ENCODE assay signal across 17 cellular contexts in the genomic region with DNA sequence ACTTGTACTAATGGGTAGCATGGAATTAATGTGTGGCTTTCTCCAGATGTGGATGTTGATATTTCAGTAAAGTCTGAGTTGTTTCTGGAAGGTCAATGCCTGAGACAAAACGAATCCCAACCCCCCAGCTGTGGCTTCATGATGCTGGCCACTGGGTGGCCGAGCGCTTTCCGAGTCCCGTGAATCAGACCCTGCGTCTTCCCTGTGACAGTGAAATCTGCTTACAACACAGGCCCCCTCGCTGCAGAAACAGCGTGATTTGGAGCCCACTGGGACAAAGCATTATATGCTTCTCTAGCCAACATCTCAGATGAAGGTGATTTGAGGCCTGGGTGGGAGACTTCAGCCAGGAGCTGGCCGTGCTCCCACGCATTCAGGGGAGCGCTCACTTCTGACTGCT.
DNase-seq lines count a peak whose midpoint lies in the region; ATAC-seq, FAIRE-seq and TF ChIP-seq lines count a peak whose summit lies in the region.
"Had no signal": no experiment of that assay in that cellular context is flagged by ENCODE, and none has a peak within 500 bp of the region (broad histone marks: within the 10 kb centered on the region; RNA-seq: fewer than 3 reads in every experiment).

No MANE protein-coding gene starts in this region.

- TF ChIP-seq CTCF in K562 (IDR thresholded peaks at IDR 0.05 in 2 of 3, conservative IDR thresholded peaks at IDR 0.05 in 1 of 3; ENCODE audit: insufficient read depth in 2 of 3, low read depth in 1 of 3, low read length in 3 of 3), result peak; percentile 12 to 28 (median 26); a peak in 1 of 6 replicates

- no peaks in the 10 kb centered on the region for H3K9me1 ChIP-seq in K562 (ENCODE audit: control insufficient read depth, insufficient read depth, low read length)

- POLR2A ChIA-PET in K562 (lab: Yijun Ruan, JAX), result interaction anchor here (1.2 to 1.6 kb wide), 3 partner anchors 11 to 12 kb away, joined by 3 to 4 read pairs (median 4); no protein-coding TSS in a partner anchor

- no peak for TF ChIP-seq EP300 in K562 (IDR thresholded peaks at IDR 0.05; ENCODE audit: low read length)

- no peak overlapping the region for H3K9ac ChIP-seq in K562 (ENCODE audit: insufficient read depth in 1 of 2, low read depth in 2 of 2, low read length in 2 of 2)

- H3K36me3 ChIP-seq in K562 (ENCODE audit: control insufficient read depth, insufficient read depth, low read length), result no peaks in the 10 kb centered on the region
- H3K36me3 ChIP-seq: gastrocnemius medialis, lower lobe of right lung, pancreas had no signal

- peaks cover 60 to 89% of the 10 kb centered on the region in 2 experiments for H3K27me3 ChIP-seq in K562 (ENCODE audit: control insufficient read depth in 2 of 2, insufficient read depth in 2 of 2, low read length in 2 of 2)
- H3K27me3 ChIP-seq in layer of hippocampus (ENCODE audit: control insufficient read depth, insufficient read depth, low read length), result no peaks in the 10 kb centered on the region
- H3K27me3 ChIP-seq: gastrocnemius medialis, pancreas had no signal

- 6% methylated on average over 11 of the region's 11 CpGs for WGBS in K562 (ENCODE audit: insufficient coverage, low coverage, missing lambda C conversion rate)

- no peak overlapping the region for H2AFZ ChIP-seq in K562 (ENCODE audit: low read depth, low read length)

- no peaks in the 10 kb centered on the region for H3K79me2 ChIP-seq in K562 (ENCODE audit: control insufficient read depth, insufficient read depth, low read length)

- no peak overlapping the region for H3K4me2 ChIP-seq in K562 (ENCODE audit: insufficient read depth, low read length)

- H3K9me3 ChIP-seq in K562 (replicated peaks; ENCODE audit: control insufficient read depth, insufficient read depth, low read depth, low read length), result no peaks in the 10 kb centered on the region
- H3K9me3 ChIP-seq: gastrocnemius medialis, lower lobe of right lung, pancreas had no signal

- H3K4me3 ChIP-seq in K562, result no peak overlapping the region
- H3K4me3 ChIP-seq: gastrocnemius medialis, lower lobe of right lung, pancreas had no signal

- H3K4me1 ChIP-seq in K562 (replicated peaks in 1 of 2; ENCODE audit: control insufficient read depth in 2 of 2, insufficient read depth in 2 of 2, low read length in 2 of 2), result peaks cover 0 to 13% of the 10 kb centered on the region in 2 experiments; a peak in 2 of 5 replicates
- H3K4me1 ChIP-seq: gastrocnemius medialis, lower lobe of right lung, pancreas had no signal

- no peak for TF ChIP-seq RAD21 in K562 (CRISPR knock-in tag; conservative IDR thresholded peaks at IDR 0.05 in 1 of 2, IDR thresholded peaks at IDR 0.05 in 1 of 2)

- DNase-seq in HT-29 (ENCODE audit: low spot score), result peak; percentile 3
- DNase-seq in K562 (ENCODE audit: extremely low read depth in 1 of 4, low spot score in 3 of 4), result peak in 2 of 4 experiments; percentile 23 to 40
- peak; percentile 82 for DNase-seq in superior temporal gyrus (ENCODE audit: extremely low spot score)
- DNase-seq in germinal center (ENCODE audit: low spot score), result no peak
- no peak for DNase-seq in H4 (ENCODE audit: low spot score)
- DNase-seq in stimulated activated CD4-positive, alpha-beta T cell treated with anti-CD3 and anti-CD28 coated beads, Interleukin-1b, Interleukin-23, amount 100 ng/mL, for 48 hours, result no peak
- DNase-seq: activated CD4-positive, alpha-beta memory T cell treated with anti-CD3 and anti-CD28 coated beads for 36 hours; activated T-cell treated with anti-CD3 and anti-CD28 coated beads, Interleukin-2, amount 50 U/mL, for 4 hours; dermis blood vessel endothelial cell; gastrocnemius medialis; immature natural killer cell; naive B cell; NCI-H146; stimulated activated CD4-positive, alpha-beta T cell treated with anti-CD3 and anti-CD28 coated beads, Interleukin-4, amount 100 ng/mL, for 24 hours had no signal

- CTCF ChIA-PET in K562 (lab: Yijun Ruan, JAX; ENCODE audit: low intra/inter-chr PET ratio), result no interaction called here

- in situ Hi-C loops in K562 (cut with MboI), result no loop called here

- H3K27ac ChIP-seq in K562 (ENCODE audit: extremely low read depth, low read depth, low read length) (no peak overlapping the region), layer of hippocampus (ENCODE audit: low read depth, low read length) (peak overlapping the region; percentile 69)
- H3K27ac ChIP-seq: gastrocnemius medialis, lower lobe of right lung, pancreas had no signal

- no peak for TF ChIP-seq POLR2A in K562 (conservative IDR thresholded peaks at IDR 0.05)

- peak; percentile 11 for FAIRE-seq in K562 (lab: Jason Lieb, UNC)
- FAIRE-seq: pancreas had no signal

- intact Hi-C loops in K562 (cut with micrococcal nuclease), result no loop called here

- no TSS peak for BruUV-seq in K562 (replicated peaks; lab: Mats Ljungman, UMichigan)

- peak; percentile 71 for ATAC-seq in K562
- ATAC-seq: activated T-cell treated with anti-CD3 and anti-CD28 coated beads, Interleukin-2, amount 50 U/mL, for 4 hours; gastrocnemius medialis; lower lobe of right lung; pancreas had no signal

- H4K20me1 ChIP-seq in K562 (replicated peaks; ENCODE audit: control insufficient read depth, insufficient read depth, low read length), result peaks cover 22% of the 10 kb centered on the region

TF ChIP-seq in K562, 482 proteins besides CTCF, POLR2A, EP300 and RAD21:
- TF ChIP-seq EGR1 (conservative IDR thresholded peaks at IDR 0.05), result 0 out of 2 replicates have a peak, but pooled peaks have one; percentile 14
- TF ChIP-seq SAFB2 (IDR thresholded peaks at IDR 0.05; ENCODE audit: borderline replicate concordance, low read depth, low read length, severe bottlenecking), result no peak
- TF ChIP-seq, protein P1, sequence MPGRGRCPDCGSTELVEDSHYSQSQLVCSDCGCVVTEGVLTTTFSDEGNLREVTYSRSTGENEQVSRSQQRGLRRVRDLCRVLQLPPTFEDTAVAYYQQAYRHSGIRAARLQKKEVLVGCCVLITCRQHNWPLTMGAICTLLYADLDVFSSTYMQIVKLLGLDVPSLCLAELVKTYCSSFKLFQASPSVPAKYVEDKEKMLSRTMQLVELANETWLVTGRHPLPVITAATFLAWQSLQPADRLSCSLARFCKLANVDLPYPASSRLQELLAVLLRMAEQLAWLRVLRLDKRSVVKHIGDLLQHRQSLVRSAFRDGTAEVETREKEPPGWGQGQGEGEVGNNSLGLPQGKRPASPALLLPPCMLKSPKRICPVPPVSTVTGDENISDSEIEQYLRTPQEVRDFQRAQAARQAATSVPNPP (IDR thresholded peaks at IDR 0.05; ENCODE audit: borderline replicate concordance, insufficient read depth, insufficient read length), result no peak
- TF ChIP-seq EZH2 (IDR thresholded peaks at IDR 0.05; ENCODE audit: borderline replicate concordance, low read depth, low read length), result 0 out of 2 replicates have a peak, but pooled peaks have one; percentile 48
TF ChIP-seq in K562: peak in this region for 2.

Comparison
In these comparisons a context has a peak if more than half of its experiments do, and no peak if none do; other contexts are left out.
1. DNase-seq: peak in HT-29 (single experiment) and superior temporal gyrus (single experiment); none in germinal center (single experiment), H4 (single experiment) and stimulated activated CD4-positive, alpha-beta T cell treated with anti-CD3 and anti-CD28 coated beads, Interleukin-1b, Interleukin-23, amount 100 ng/mL, for 48 hours (single experiment).